Comparison of ENCODE assay signal across 29 cellular contexts in the genomic region with DNA sequence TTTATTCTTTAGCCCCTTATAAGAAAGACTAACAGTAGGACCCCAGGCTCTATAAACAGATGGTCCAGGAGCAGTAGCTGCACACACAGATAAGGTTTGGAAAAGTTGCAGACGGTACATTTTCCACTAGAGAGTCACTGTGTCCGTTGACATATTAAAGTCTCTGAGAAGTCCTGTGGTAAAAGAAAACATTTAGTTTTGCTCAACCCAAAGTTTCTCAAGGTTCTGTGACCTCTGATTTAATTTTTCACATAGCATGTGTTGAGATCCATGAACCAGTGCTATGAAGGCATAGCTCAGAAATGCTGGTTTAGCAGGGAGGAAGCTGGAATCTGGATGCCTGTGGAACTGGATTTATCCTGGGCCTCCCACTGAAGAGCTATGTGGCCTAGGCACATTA.
DNase-seq lines count a peak whose midpoint lies in the region.
"Had no signal": no experiment of that assay in that cellular context is flagged by ENCODE, and none has a peak within 500 bp of the region (broad histone marks: within the 10 kb centered on the region; RNA-seq: fewer than 3 reads in every experiment).

No MANE protein-coding gene starts in this region.

- no peak overlapping the region for H3K4me3 Mint-ChIP-seq in immature natural killer cell
- H3K4me3 Mint-ChIP-seq: B cell; CD14-positive monocyte; CD4-positive, alpha-beta memory T cell; CD4-positive, alpha-beta T cell; CD4-positive, CD25-positive, alpha-beta regulatory T cell; CD8-positive, alpha-beta memory T cell; CD8-positive, alpha-beta T cell had no signal

- no peaks in the 10 kb centered on the region for H3K79me1 ChIP-seq in trophoblast cell (ENCODE audit: low read length)

- no peak overlapping the region for H3K27ac ChIP-seq in trophoblast cell (ENCODE audit: low read depth, low read length)
- H3K27ac ChIP-seq: 22Rv1; A549; BLaER1; BLaER1 treated with 17β-estradiol and CSF1 and Interleukin-3, amounts not matched to agents 10 nM and 100 nM; C4-2B had no signal

- no CpG with 5 or more reads among the region's 2 CpGs for WGBS in trophoblast cell (ENCODE audit: extremely low coverage, insufficient coverage, insufficient read length)

- no peaks in the 10 kb centered on the region for H3K79me2 ChIP-seq in trophoblast cell (ENCODE audit: control insufficient read depth, insufficient read depth, low read length, poor library complexity)

- peaks cover 4 to 26% (median 10%) of the 10 kb centered on the region in 6 donors for H3K9me3 Mint-ChIP-seq in immature natural killer cell

- peaks cover 2% of the 10 kb centered on the region for H3K9me3 ChIP-seq in trophoblast cell (ENCODE audit: insufficient read depth, low read depth, low read length)
- H3K9me3 ChIP-seq: BE2C, Caco-2 had no signal

- H2BK120ac ChIP-seq in trophoblast cell (ENCODE audit: insufficient read depth, low read length, poor library complexity): no peak overlapping the region

- H3K4me1 ChIP-seq in trophoblast cell (ENCODE audit: control insufficient read depth in 1 of 2, insufficient read depth in 2 of 2, low read length in 2 of 2): no peaks in the 10 kb centered on the region
- H3K4me1 ChIP-seq: BE2C; BLaER1; BLaER1 treated with 17β-estradiol and CSF1 and Interleukin-3, amounts not matched to agents 10 nM and 100 nM; Caco-2 had no signal

- no peak overlapping the region for H4K12ac ChIP-seq in trophoblast cell (ENCODE audit: low read depth, low read length)

- no peaks in the 10 kb centered on the region for H3K36me3 ChIP-seq in trophoblast cell (ENCODE audit: control insufficient read depth in 1 of 2, insufficient read depth in 2 of 2, low read length in 2 of 2)
- H3K36me3 ChIP-seq: BE2C; BLaER1; BLaER1 treated with 17β-estradiol and CSF1 and Interleukin-3, amounts not matched to agents 10 nM and 100 nM had no signal

- no peak overlapping the region for H2BK12ac ChIP-seq in trophoblast cell (ENCODE audit: low read length)

- H3K4me3 ChIP-seq in trophoblast cell (ENCODE audit: low read depth, low read length): no peak overlapping the region
- H3K4me3 ChIP-seq: A549; BLaER1; BLaER1 treated with 17β-estradiol and CSF1 and Interleukin-3, amounts not matched to agents 10 nM and 100 nM had no signal

- no peak overlapping the region for H2AK5ac ChIP-seq in trophoblast cell (ENCODE audit: low read length)

- no peaks in the 10 kb centered on the region for H3K4me1 Mint-ChIP-seq in immature natural killer cell
- H3K4me1 Mint-ChIP-seq: B cell; CD14-positive monocyte; CD4-positive, alpha-beta memory T cell; CD4-positive, CD25-positive, alpha-beta regulatory T cell; CD8-positive, alpha-beta memory T cell had no signal

- H4K91ac ChIP-seq in trophoblast cell (ENCODE audit: low read depth, low read length): no peak overlapping the region

- no peak overlapping the region for H3K18ac ChIP-seq in trophoblast cell (ENCODE audit: low read length)

- H3K27ac Mint-ChIP-seq in immature natural killer cell: no peak overlapping the region
- H3K27ac Mint-ChIP-seq: B cell; CD14-positive monocyte; CD4-positive, alpha-beta memory T cell; CD4-positive, alpha-beta T cell; CD4-positive, CD25-positive, alpha-beta regulatory T cell; CD8-positive, alpha-beta memory T cell; CD8-positive, alpha-beta T cell had no signal

- H3K14ac ChIP-seq in trophoblast cell (ENCODE audit: low read length): no peak overlapping the region

- H3K27me3 Mint-ChIP-seq in immature natural killer cell (ENCODE audit: low read depth in 3 of 3): no peaks in the 10 kb centered on the region
- H3K27me3 Mint-ChIP-seq: B cell; CD4-positive, alpha-beta T cell; CD4-positive, CD25-positive, alpha-beta regulatory T cell; CD8-positive, alpha-beta memory T cell had no signal

- no peak overlapping the region for H3K23ac ChIP-seq in trophoblast cell (ENCODE audit: low read length)

- H2BK5ac ChIP-seq in trophoblast cell (ENCODE audit: low read depth, low read length, poor library complexity): no peak overlapping the region

- H3K36me3 Mint-ChIP-seq in immature natural killer cell: no peaks in the 10 kb centered on the region
- H3K36me3 Mint-ChIP-seq: CD14-positive monocyte; CD4-positive, alpha-beta memory T cell; CD4-positive, CD25-positive, alpha-beta regulatory T cell; CD8-positive, alpha-beta memory T cell; CD8-positive, alpha-beta T cell had no signal

- no peak overlapping the region for H3K4ac ChIP-seq in trophoblast cell (ENCODE audit: low read depth, low read length)

- no peak overlapping the region for H3K9ac ChIP-seq in trophoblast cell (ENCODE audit: low read length)
- H3K9ac ChIP-seq: BLaER1; BLaER1 treated with 17β-estradiol and CSF1 and Interleukin-3, amounts not matched to agents 10 nM and 100 nM had no signal

- no peak overlapping the region for H4K8ac ChIP-seq in trophoblast cell (ENCODE audit: low read depth, low read length)

- no peaks in the 10 kb centered on the region for H3K27me3 ChIP-seq in trophoblast cell (ENCODE audit: insufficient read depth, low read length)
- H3K27me3 ChIP-seq: BE2C; BLaER1; BLaER1 treated with 17β-estradiol and CSF1 and Interleukin-3, amounts not matched to agents 10 nM and 100 nM had no signal

- peak; percentile 90 to 96 for DNase-seq in trophoblast cell
- DNase-seq in immature natural killer cell: no peak
- DNase-seq: 8988T; ACHN; AML-193; BE2C; C1 segment of cervical spinal cord; Caco-2; Calu3; CD4-positive, alpha-beta memory T cell; CD4-positive, alpha-beta T cell; CD4-positive, CD25-positive, alpha-beta regulatory T cell; CD8-positive, alpha-beta memory T cell; CD8-positive, alpha-beta T cell; COR-L47; DMS 273 treated with DMSO at 0.1 percent for 48 hours; DMS153; DMS53; DMS79; DMS79 treated with DMSO at 0.1 percent for 48 hours; DND-41; EL had no signal

- H2AFZ ChIP-seq in trophoblast cell (ENCODE audit: insufficient read depth, low read length, poor library complexity): no peak overlapping the region

- H3K4me2 ChIP-seq in trophoblast cell (ENCODE audit: low read length): no peak overlapping the region
- H3K4me2 ChIP-seq: A549; BLaER1; BLaER1 treated with 17β-estradiol and CSF1 and Interleukin-3, amounts not matched to agents 10 nM and 100 nM had no signal

Comparison
In these comparisons a context has a peak if more than half of its experiments do, and no peak if none do; other contexts are left out.
1. DNase-seq: peak in trophoblast cell (2 of 2); none in immature natural killer cell (0 of 3).